Comparison of ENCODE assay signal across 1 cellular context in genomic region chr12:4193821-4194220, GRCh38.
TF ChIP-seq lines count a peak whose summit lies in the region.

No MANE protein-coding gene starts in this region.

TF ChIP-seq in GM23338, 12 proteins besides CTCF, POLR2A, EP300 and RAD21 (continued from another document):
- no peak for TF ChIP-seq ZNF462 (CRISPR knock-in tag; IDR thresholded peaks at IDR 0.05)
